Comparison of ENCODE assay signal across 1 cellular context in genomic region chr2:27737676-27738348, GRCh38.
TF ChIP-seq lines count a peak whose summit lies in the region.

No MANE protein-coding gene starts in this region.

TF ChIP-seq in HepG2, 621 proteins besides CTCF, POLR2A, EP300 and RAD21 (continued from another document and continues in another):
- TF ChIP-seq ZNF280D (CRISPR knock-in tag; IDR thresholded peaks at IDR 0.05) (no peak; the same call in 1 of the 2 replicates), KLF16 (CRISPR knock-in tag; IDR thresholded peaks at IDR 0.05) (peak in 1 of 2 experiments; percentile 23; a peak in 1 of 4 replicates), ATAD3A (CRISPR knock-in tag; IDR thresholded peaks at IDR 0.05) (no peak), ZUFSP (CRISPR knock-in tag; IDR thresholded peaks at IDR 0.05; ENCODE audit: borderline replicate concordance) (no peak), SNAPC4 (CRISPR knock-in tag; IDR thresholded peaks at IDR 0.05) (no peak), MTERF4 (CRISPR knock-in tag; IDR thresholded peaks at IDR 0.05) (peak; percentile 66), GFI1 (CRISPR knock-in tag; IDR thresholded peaks at IDR 0.05; ENCODE audit: borderline replicate concordance) (peak; percentile 98), LBX2 (CRISPR knock-in tag; IDR thresholded peaks at IDR 0.05; ENCODE audit: borderline replicate concordance) (no peak), SYNCRIP (IDR thresholded peaks at IDR 0.05; ENCODE audit: insufficient read depth, low read depth, low read length) (no peak), ZNF660 (CRISPR knock-in tag; IDR thresholded peaks at IDR 0.05; ENCODE audit: borderline replicate concordance, low read depth) (no peak), KDM3A (CRISPR knock-in tag; IDR thresholded peaks at IDR 0.05; ENCODE audit: low read depth) (no peak; the same call in 1 of the 2 replicates), ARNTL (CRISPR knock-in tag; IDR thresholded peaks at IDR 0.05) (peak; percentile 96), TFDP1 (CRISPR knock-in tag; IDR thresholded peaks at IDR 0.05; ENCODE audit: borderline replicate concordance) (no peak; the same call in 1 of the 2 replicates), XBP1 (CRISPR knock-in tag; IDR thresholded peaks at IDR 0.05) (no peak), PAX8 (CRISPR knock-in tag; IDR thresholded peaks at IDR 0.05; ENCODE audit: borderline replicate concordance) (no peak), DNMT3B (CRISPR knock-in tag; conservative IDR thresholded peaks at IDR 0.05) (no peak), ZNF224 (CRISPR knock-in tag; IDR thresholded peaks at IDR 0.05) (no peak), FOXO1 (CRISPR knock-in tag; IDR thresholded peaks at IDR 0.05) (peak; percentile 24; the same call in 1 of the 2 replicates), KAT8 (CRISPR knock-in tag; IDR thresholded peaks at IDR 0.05) (no peak), MNT (IDR thresholded peaks at IDR 0.05) (no peak), ZBTB7A (CRISPR knock-in tag; IDR thresholded peaks at IDR 0.05) (peak; percentile 75), GMEB1 (CRISPR knock-in tag; IDR thresholded peaks at IDR 0.05; ENCODE audit: borderline replicate concordance) (no peak), KDM5A (IDR thresholded peaks at IDR 0.05; ENCODE audit: borderline replicate concordance, low read length) (no peak), HES4 (CRISPR knock-in tag; IDR thresholded peaks at IDR 0.05; ENCODE audit: borderline replicate concordance) (peak; percentile 41; the same call in 1 of the 2 replicates), NR0B2 (CRISPR knock-in tag; IDR thresholded peaks at IDR 0.05) (no peak), ZNF816 (CRISPR knock-in tag; IDR thresholded peaks at IDR 0.05; ENCODE audit: borderline replicate concordance) (no peak), HHEX (CRISPR knock-in tag; IDR thresholded peaks at IDR 0.05) (peak; percentile 4; the same call in 1 of the 2 replicates), ARID5B (CRISPR knock-in tag; IDR thresholded peaks at IDR 0.05) (peak; percentile 71; the same call in 1 of the 2 replicates)
